ENCODE assay signal across 8 cellular contexts in genomic region chr7:157010588-157011332, GRCh38. TPM values are rescaled to one million over a fixed set of nuclear protein-coding genes. Genes with fewer than 3 reads are reported as not detected.
DNase-seq lines count a peak whose midpoint lies in the region; ATAC-seq and TF ChIP-seq lines count a peak whose summit lies in the region.

Gene MNX1 (minus strand): TSS chr7:157010663. CDS start chr7:157010350, 313 bp downstream.

- intact Hi-C loops in Calu3 (cut with micrococcal nuclease; ENCODE audit: unreplicated experiment), result no loop called here
- intact Hi-C loops in activated T-helper 1 cell treated with anti-CD3 and anti-CD28 coated beads, Interleukin-12 subunit alpha, Interleukin-12 subunit beta, Interleukin-2, Interleukin-4 antibody, amounts not matched to agents 30 ng/mL and 10 ng/mL and 1 ng/mL, durations not matched to agents 14 hours and 24 hours and 36 hours (cut with micrococcal nuclease), result loop anchor here (2.0 kb wide), 1 partner anchor 680 kb away; no protein-coding TSS in a partner anchor

- peaks cover 96% of the 10 kb centered on the region for H3K27me3 ChIP-seq in cardiac muscle cell

- peaks cover 24% of the 10 kb centered on the region for H3K4me1 Mint-ChIP-seq in Calu3 (ENCODE audit: low read depth, unreplicated experiment)
- peaks cover under 1% of the 10 kb centered on the region for H3K4me1 Mint-ChIP-seq in activated T-helper 1 cell treated with anti-CD3 and anti-CD28 coated beads, Interleukin-12 subunit alpha, Interleukin-12 subunit beta, Interleukin-2, Interleukin-4 antibody, amounts not matched to agents 30 ng/mL and 10 ng/mL and 1 ng/mL, durations not matched to agents 14 hours and 24 hours and 36 hours (ENCODE audit: low read depth)

- H3K27ac ChIP-seq in cardiac muscle cell, result no peak within 1 kb of the TSS

- H3K27me3 Mint-ChIP-seq in Calu3 (ENCODE audit: unreplicated experiment), result no peaks in the 10 kb centered on the region
- H3K27me3 Mint-ChIP-seq in activated T-helper 1 cell treated with anti-CD3 and anti-CD28 coated beads, Interleukin-12 subunit alpha, Interleukin-12 subunit beta, Interleukin-2, Interleukin-4 antibody, amounts not matched to agents 30 ng/mL and 10 ng/mL and 1 ng/mL, durations not matched to agents 14 hours and 24 hours and 36 hours (ENCODE audit: insufficient read depth), result peaks cover 79% of the 10 kb centered on the region

- TF ChIP-seq CTCF in Calu3 (IDR thresholded peaks at IDR 0.05; ENCODE audit: unreplicated experiment), result no peak
- TF ChIP-seq CTCF in cardiac muscle cell (IDR thresholded peaks at IDR 0.05; ENCODE audit: low read depth, low read length), result no peak

- peaks cover 52% of the 10 kb centered on the region for H3K36me3 Mint-ChIP-seq in Calu3 (ENCODE audit: insufficient read depth, unreplicated experiment)
- no peaks in the 10 kb centered on the region for H3K36me3 Mint-ChIP-seq in activated T-helper 1 cell treated with anti-CD3 and anti-CD28 coated beads, Interleukin-12 subunit alpha, Interleukin-12 subunit beta, Interleukin-2, Interleukin-4 antibody, amounts not matched to agents 30 ng/mL and 10 ng/mL and 1 ng/mL, durations not matched to agents 14 hours and 24 hours and 36 hours (ENCODE audit: low read depth)

- ATAC-seq in GM19351 (IDR thresholded peaks at IDR 0.05; ENCODE audit: unreplicated experiment) (peak; percentile 78), HG03342 (IDR thresholded peaks at IDR 0.05; ENCODE audit: unreplicated experiment) (peak; percentile 72)

- peak within 1 kb of the TSS; percentile 48 for H3K4me3 ChIP-seq in cardiac muscle cell

- CTCF ChIA-PET in Calu3 (lab: Charles Lee), result interaction anchor here (0.8 to 1.3 kb wide), 2 partner anchors 126 to 1705 kb away, joined by 3 to 4 read pairs; no protein-coding TSS in a partner anchor

- H3K27ac Mint-ChIP-seq in Calu3 (ENCODE audit: unreplicated experiment), result peak within 1 kb of the TSS; percentile 94
- peak within 1 kb of the TSS; percentile 51 for H3K27ac Mint-ChIP-seq in activated T-helper 1 cell treated with anti-CD3 and anti-CD28 coated beads, Interleukin-12 subunit alpha, Interleukin-12 subunit beta, Interleukin-2, Interleukin-4 antibody, amounts not matched to agents 30 ng/mL and 10 ng/mL and 1 ng/mL, durations not matched to agents 14 hours and 24 hours and 36 hours

- no TSS peak for BruUV-seq in Calu3 (replicated peaks; lab: Mats Ljungman, UMichigan)

- DNase-seq in Calu3 (peak; percentile 96), NCI-H510A (lab: John Stamatoyannopoulos, UW) (peak; percentile 86), cardiac muscle cell (ENCODE audit: low read depth in 1 of 2, low spot score in 1 of 2) (peak in 1 of 2 donors; percentile 93), renal cortical epithelial cell (ENCODE audit: low read depth) (peak; percentile 19), UCSD-AML1 (lab: John Stamatoyannopoulos, UW; ENCODE audit: unreplicated experiment) (no peak)
- DNase-seq in activated T-helper 1 cell treated with anti-CD3 and anti-CD28 coated beads, Interleukin-12 subunit alpha, Interleukin-12 subunit beta, Interleukin-2, Interleukin-4 antibody, amounts not matched to agents 30 ng/mL and 10 ng/mL and 1 ng/mL, durations not matched to agents 14 hours and 24 hours and 36 hours (ENCODE audit: low spot score), result peak; percentile 30

- no peaks in the 10 kb centered on the region for H3K4me1 ChIP-seq in cardiac muscle cell (ENCODE audit: low read depth)

- H3K9me3 Mint-ChIP-seq in Calu3 (ENCODE audit: low read depth, unreplicated experiment), result no peaks in the 10 kb centered on the region
- no peaks in the 10 kb centered on the region for H3K9me3 Mint-ChIP-seq in activated T-helper 1 cell treated with anti-CD3 and anti-CD28 coated beads, Interleukin-12 subunit alpha, Interleukin-12 subunit beta, Interleukin-2, Interleukin-4 antibody, amounts not matched to agents 30 ng/mL and 10 ng/mL and 1 ng/mL, durations not matched to agents 14 hours and 24 hours and 36 hours

- H3K4me3 Mint-ChIP-seq in Calu3 (ENCODE audit: low read depth, unreplicated experiment), result peak within 1 kb of the TSS; percentile 99
- peak within 1 kb of the TSS; percentile 37 for H3K4me3 Mint-ChIP-seq in activated T-helper 1 cell treated with anti-CD3 and anti-CD28 coated beads, Interleukin-12 subunit alpha, Interleukin-12 subunit beta, Interleukin-2, Interleukin-4 antibody, amounts not matched to agents 30 ng/mL and 10 ng/mL and 1 ng/mL, durations not matched to agents 14 hours and 24 hours and 36 hours

- H3K9me3 ChIP-seq in cardiac muscle cell (ENCODE audit: low read depth), result no peaks in the 10 kb centered on the region

- H3K36me3 ChIP-seq in cardiac muscle cell, result no peaks in the 10 kb centered on the region

RNA-seq across cellular contexts. Expression of gene MNX1, which starts in this region (rescaled TPM):
- 28.4 and 30.3 TPM in 2 replicates for total RNA-seq in Calu3 (2022)
- total RNA-seq in activated T-helper 1 cell treated with anti-CD3 and anti-CD28 coated beads, Interleukin-12 subunit alpha, Interleukin-12 subunit beta, Interleukin-2, Interleukin-4 antibody, amounts not matched to agents 30 ng/mL and 10 ng/mL and 1 ng/mL, durations not matched to agents 14 hours and 24 hours and 36 hours, result not detected in 2 replicates
- 0.56 and 0.77 TPM in 2 replicates for total RNA-seq in cardiac muscle cell
- 0.31 and 0.35 TPM in 2 replicates for polyA plus RNA-seq in cardiac muscle cell
- total RNA-seq in renal cortical epithelial cell, result 0.55 and 0.87 TPM in 2 replicates

Comparison
In these comparisons a context has a peak if more than half of its experiments do, and no peak if none do; other contexts are left out.
1. RNA of gene MNX1 (total RNA-seq): 28.4 to 30.3 TPM in Calu3; 0.56 to 0.77 TPM in cardiac muscle cell, 0.55 to 0.87 TPM in renal cortical epithelial cell and not detected in activated T-helper 1 cell treated with anti-CD3 and anti-CD28 coated beads, Interleukin-12 subunit alpha, Interleukin-12 subunit beta, Interleukin-2, Interleukin-4 antibody, amounts not matched to agents 30 ng/mL and 10 ng/mL and 1 ng/mL, durations not matched to agents 14 hours and 24 hours and 36 hours; every median in the first group is over 10 times any median in the second.
2. Peak in DNase-seq in activated T-helper 1 cell treated with anti-CD3 and anti-CD28 coated beads, Interleukin-12 subunit alpha, Interleukin-12 subunit beta, Interleukin-2, Interleukin-4 antibody, amounts not matched to agents 30 ng/mL and 10 ng/mL and 1 ng/mL, durations not matched to agents 14 hours and 24 hours and 36 hours; RNA of the gene not detected or under 1 TPM.
3. Peak in DNase-seq in renal cortical epithelial cell; RNA of the gene not detected or under 1 TPM.